ENCODE assay signal across 1 cellular context in the genomic region with DNA sequence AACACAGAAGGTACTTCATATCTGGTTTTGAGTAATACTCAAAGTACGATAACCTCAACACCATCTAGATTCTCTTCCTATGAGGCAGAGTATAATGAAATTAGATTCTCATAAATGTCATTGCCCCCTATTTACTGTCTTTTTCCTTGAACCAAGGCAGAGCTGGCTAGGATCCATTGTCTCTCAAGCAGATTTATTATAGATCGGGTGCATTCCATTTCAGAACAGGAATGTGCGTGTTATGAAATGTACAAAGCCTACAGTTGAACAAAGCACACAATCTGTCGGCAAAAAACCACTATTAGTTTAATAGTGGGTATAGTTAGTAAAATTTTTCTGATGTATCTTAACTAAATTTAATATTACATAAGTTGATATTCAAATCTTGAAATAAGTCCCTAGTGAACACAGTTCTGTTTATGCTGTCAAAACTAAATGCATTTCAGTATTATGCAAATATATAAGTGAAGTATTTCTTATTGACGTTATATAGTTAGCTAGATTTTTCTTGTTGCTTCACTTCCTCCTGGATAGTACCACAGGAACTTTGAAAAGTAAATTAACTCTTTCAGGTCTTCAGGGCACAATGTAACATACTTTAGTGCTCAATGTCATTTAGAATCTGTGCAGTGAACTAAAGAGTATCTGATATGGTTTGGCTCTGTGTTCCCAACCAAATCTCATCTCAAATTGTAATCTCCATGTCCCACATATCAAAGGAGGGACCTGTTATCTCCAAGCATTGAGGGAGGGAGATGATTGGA.
TF ChIP-seq lines count a peak whose summit lies in the region.

No MANE protein-coding gene starts in this region.

TF ChIP-seq in Ishikawa, 13 proteins besides CTCF, POLR2A, EP300 and RAD21 (continued from another document):
- TF ChIP-seq FOXM1 (IDR thresholded peaks at IDR 0.05; ENCODE audit: borderline replicate concordance, low read depth), result peak; percentile 55; the same call in 1 of the 2 replicates
TF ChIP-seq in Ishikawa: peak in this region for 5.
